Comparison of ENCODE assay signal across 26 cellular contexts in the genomic region with DNA sequence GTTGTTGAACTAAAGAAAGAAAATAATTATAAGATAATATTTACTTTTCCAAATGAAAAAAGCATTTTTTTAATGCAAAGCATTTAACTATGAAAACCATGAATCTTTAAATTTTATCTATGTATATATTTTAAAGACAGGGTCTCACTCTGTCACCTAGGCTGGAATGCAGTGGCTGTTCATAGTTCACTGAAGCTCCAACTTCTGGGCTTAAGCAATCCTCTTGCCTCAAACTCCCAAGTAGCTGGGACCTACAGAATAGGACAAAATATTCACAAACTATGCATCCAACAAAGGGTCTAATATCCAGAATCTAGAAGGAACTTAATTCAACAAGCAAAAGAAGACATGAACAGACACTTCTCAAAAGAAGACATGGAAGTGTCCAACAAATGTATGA. TPM values are rescaled to one million over a fixed set of nuclear protein-coding genes. Genes with fewer than 3 reads are reported as not detected.
DNase-seq lines count a peak whose midpoint lies in the region; ATAC-seq and TF ChIP-seq lines count a peak whose summit lies in the region.
"Had no signal": no experiment of that assay in that cellular context is flagged by ENCODE, and none has a peak within 500 bp of the region (broad histone marks: within the 10 kb centered on the region; RNA-seq: fewer than 3 reads in every experiment).

No MANE protein-coding gene starts in this region.

- no peaks in the 10 kb centered on the region for H3K9me3 Mint-ChIP-seq in activated T-cell treated with anti-CD3 and anti-CD28 coated beads, Interleukin-2, amount 50 U/mL, for 72 hours
- H3K9me3 Mint-ChIP-seq: CD4-positive, alpha-beta memory T cell; CD4-positive, CD25-positive, alpha-beta regulatory T cell had no signal

- no peaks in the 10 kb centered on the region for H3K27me3 Mint-ChIP-seq in activated T-cell treated with anti-CD3 and anti-CD28 coated beads, Interleukin-2, amount 50 U/mL, for 72 hours (ENCODE audit: low read depth)
- H3K27me3 Mint-ChIP-seq: CD4-positive, CD25-positive, alpha-beta regulatory T cell had no signal

- TF ChIP-seq RAD21 in liver (IDR thresholded peaks at IDR 0.05): no peak

- H3K4me1 Mint-ChIP-seq in activated T-cell treated with anti-CD3 and anti-CD28 coated beads, Interleukin-2, amount 50 U/mL, for 72 hours (ENCODE audit: low read depth): no peaks in the 10 kb centered on the region
- H3K4me1 Mint-ChIP-seq: CD14-positive monocyte; CD4-positive, alpha-beta memory T cell; CD4-positive, CD25-positive, alpha-beta regulatory T cell; CD8-positive, alpha-beta memory T cell had no signal

- H4K20me1 ChIP-seq in DOHH2 (ENCODE audit: control insufficient read depth, insufficient read depth, low read depth, low read length): no peaks in the 10 kb centered on the region
- H4K20me1 ChIP-seq: BLaER1 had no signal

- H3K4me3 Mint-ChIP-seq in activated T-cell treated with anti-CD3 and anti-CD28 coated beads, Interleukin-2, amount 50 U/mL, for 72 hours: no peak overlapping the region
- H3K4me3 Mint-ChIP-seq: CD14-positive monocyte; CD4-positive, alpha-beta memory T cell; CD4-positive, CD25-positive, alpha-beta regulatory T cell; CD8-positive, alpha-beta memory T cell had no signal

- no peaks in the 10 kb centered on the region for H3K36me3 Mint-ChIP-seq in activated T-cell treated with anti-CD3 and anti-CD28 coated beads, Interleukin-2, amount 50 U/mL, for 72 hours (ENCODE audit: insufficient read depth in 2 of 2)
- H3K36me3 Mint-ChIP-seq: CD14-positive monocyte; CD4-positive, alpha-beta memory T cell; CD4-positive, CD25-positive, alpha-beta regulatory T cell; CD8-positive, alpha-beta memory T cell had no signal

- no peak for ATAC-seq in activated T-cell treated with anti-CD3 and anti-CD28 coated beads, Interleukin-2, amount 50 U/mL, for 72 hours (replicated peaks in 1 of 2)

- TF ChIP-seq CTCF in DOHH2 (IDR thresholded peaks at IDR 0.05; ENCODE audit: low read depth, low read length, poor library complexity, severe bottlenecking) (no peak), liver (IDR thresholded peaks at IDR 0.05; ENCODE audit: low read depth, low read length, missing input control) (no peak)

- H3K9ac ChIP-seq in liver (ENCODE audit: low read depth in 1 of 2, low read length in 2 of 2): no peak overlapping the region
- H3K9ac ChIP-seq: BLaER1 had no signal

- no peaks in the 10 kb centered on the region for H3K79me2 ChIP-seq in DOHH2 (ENCODE audit: control insufficient read depth, low read length)

- no peaks in the 10 kb centered on the region for H3K36me3 ChIP-seq in DOHH2 (ENCODE audit: control insufficient read depth, low read length)
- no peaks in the 10 kb centered on the region for H3K36me3 ChIP-seq in liver (ENCODE audit: control insufficient read depth in 4 of 4, insufficient read depth in 3 of 4, low read depth in 1 of 4, low read length in 3 of 4)
- H3K36me3 ChIP-seq: BE2C, BLaER1 had no signal

- H3K27ac Mint-ChIP-seq in activated T-cell treated with anti-CD3 and anti-CD28 coated beads, Interleukin-2, amount 50 U/mL, for 72 hours: no peak overlapping the region
- H3K27ac Mint-ChIP-seq: CD14-positive monocyte; CD4-positive, alpha-beta memory T cell; CD4-positive, CD25-positive, alpha-beta regulatory T cell; CD8-positive, alpha-beta memory T cell had no signal

- H3K4me1 ChIP-seq in DOHH2 (ENCODE audit: control insufficient read depth, low read length) (peaks cover 16% of the 10 kb centered on the region), liver (ENCODE audit: control insufficient read depth in 4 of 4, insufficient read depth in 4 of 4, low read length in 3 of 4) (peaks cover 0 to 35% (median 10%) of the 10 kb centered on the region in 4 donors)
- H3K4me1 ChIP-seq: BE2C, BLaER1 had no signal

- H3K27ac ChIP-seq in DOHH2 (ENCODE audit: low read depth, low read length) (no peak overlapping the region), liver (ENCODE audit: low read depth in 1 of 2, low read length in 2 of 2) (no peak overlapping the region)
- H3K27ac ChIP-seq: 22Rv1, BLaER1 had no signal

- H3K9me3 ChIP-seq in DOHH2 (ENCODE audit: control insufficient read depth, insufficient read depth, low read length) (no peaks in the 10 kb centered on the region), liver (ENCODE audit: control insufficient read depth in 4 of 4, low read length in 3 of 4) (no peaks in the 10 kb centered on the region)
- H3K9me3 ChIP-seq: BE2C, BLaER1 had no signal

- H3K4me3 ChIP-seq in DOHH2 (ENCODE audit: low read length) (no peak overlapping the region), liver (ENCODE audit: low read depth in 1 of 3, low read length in 3 of 3) (no peak overlapping the region)
- H3K4me3 ChIP-seq: BLaER1 had no signal

- H3K27me3 ChIP-seq in DOHH2 (ENCODE audit: control insufficient read depth, low read length): no peaks in the 10 kb centered on the region
- no peaks in the 10 kb centered on the region for H3K27me3 ChIP-seq in liver (ENCODE audit: control insufficient read depth in 4 of 4, insufficient read depth in 4 of 4, low read length in 3 of 4)
- H3K27me3 ChIP-seq: BLaER1 had no signal

- no peaks in the 10 kb centered on the region for H3K9me2 ChIP-seq in DOHH2 (replicated peaks; ENCODE audit: control insufficient read depth, low read length)

- H3K4me2 ChIP-seq in DOHH2 (ENCODE audit: low read length): peak overlapping the region; percentile 25
- H3K4me2 ChIP-seq: BLaER1 had no signal

- peak; percentile 16 for DNase-seq in OCI-M1 (lab: John Stamatoyannopoulos, UW)
- DNase-seq in astrocyte of the hippocampus (ENCODE audit: low read depth, low spot score): peak; percentile 1
- DNase-seq in 8988T: no peak
- DNase-seq in activated T-cell treated with anti-CD3 and anti-CD28 coated beads, Interleukin-2, amount 50 U/mL, for 72 hours: no peak
- DNase-seq in SW 1271 (lab: John Stamatoyannopoulos, UW): no peak
- DNase-seq in OCI-M2 (lab: John Stamatoyannopoulos, UW; ENCODE audit: unreplicated experiment): no peak
- DNase-seq: ACHN; BE2C; C1 segment of cervical spinal cord; CD4-positive, alpha-beta memory T cell; CD4-positive, CD25-positive, alpha-beta regulatory T cell; CD8-positive, alpha-beta memory T cell; COR-L47; DMS 273 treated with DMSO at 0.1 percent for 48 hours; DMS153; DMS53; DMS79; DND-41; GF-D8 had no signal

- H3F3A ChIP-seq in DOHH2 (ENCODE audit: control insufficient read depth, insufficient read depth): no peaks in the 10 kb centered on the region

TF ChIP-seq in liver, 16 proteins besides CTCF, POLR2A, EP300 and RAD21:
- TF ChIP-seq HNF4A (conservative IDR thresholded peaks at IDR 0.05) (peak; percentile 20 to 36), YY1 (IDR thresholded peaks at IDR 0.05) (no peak), TAF1 (conservative IDR thresholded peaks at IDR 0.05) (no peak), EGR1 (IDR thresholded peaks at IDR 0.05; ENCODE audit: low read depth in 2 of 2) (no peak)
- TF ChIP-seq, protein P1, sequence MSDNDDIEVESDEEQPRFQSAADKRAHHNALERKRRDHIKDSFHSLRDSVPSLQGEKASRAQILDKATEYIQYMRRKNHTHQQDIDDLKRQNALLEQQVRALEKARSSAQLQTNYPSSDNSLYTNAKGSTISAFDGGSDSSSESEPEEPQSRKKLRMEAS (IDR thresholded peaks at IDR 0.05): no peak

RNA-seq across cellular contexts. Expression of a gene that starts 55.9 kb away (rescaled TPM):
- over 10,000 TPM; 37,224 to 59,987 TPM for total RNA-seq in liver
- polyA plus RNA-seq in liver: over 10,000 TPM; 33,161 to 33,802 TPM
- under 1 TPM in 1 of 2 donors, not detected in 1; 0.42 TPM for total RNA-seq in activated T-cell treated with anti-CD3 and anti-CD28 coated beads, Interleukin-2, amount 50 U/mL, for 72 hours
- total RNA-seq: A673; CD4-positive, alpha-beta memory T cell; CD4-positive, CD25-positive, alpha-beta regulatory T cell; CD8-positive, alpha-beta memory T cell had no signal
- polyA plus RNA-seq: AG04450; CD14-positive monocyte; CD4-positive, alpha-beta memory T cell; CD4-positive, CD25-positive, alpha-beta regulatory T cell; CD8-positive, alpha-beta memory T cell had no signal

Comparison
In these comparisons a context has a peak if more than half of its experiments do, and no peak if none do; other contexts are left out.
1. DNase-seq: peak in OCI-M1 (single experiment) and astrocyte of the hippocampus (single experiment); none in 8988T (single experiment), activated T-cell treated with anti-CD3 and anti-CD28 coated beads, Interleukin-2, amount 50 U/mL, for 72 hours (0 of 2), SW 1271 (0 of 2) and OCI-M2 (single experiment).
2. RNA of a gene that starts 55.9 kb away (total RNA-seq): 37,224 to 59,987 TPM in liver; 0.42 TPM in activated T-cell treated with anti-CD3 and anti-CD28 coated beads, Interleukin-2, amount 50 U/mL, for 72 hours; every median in the first group is over 1,000 times any median in the second.